In the genomic region with DNA sequence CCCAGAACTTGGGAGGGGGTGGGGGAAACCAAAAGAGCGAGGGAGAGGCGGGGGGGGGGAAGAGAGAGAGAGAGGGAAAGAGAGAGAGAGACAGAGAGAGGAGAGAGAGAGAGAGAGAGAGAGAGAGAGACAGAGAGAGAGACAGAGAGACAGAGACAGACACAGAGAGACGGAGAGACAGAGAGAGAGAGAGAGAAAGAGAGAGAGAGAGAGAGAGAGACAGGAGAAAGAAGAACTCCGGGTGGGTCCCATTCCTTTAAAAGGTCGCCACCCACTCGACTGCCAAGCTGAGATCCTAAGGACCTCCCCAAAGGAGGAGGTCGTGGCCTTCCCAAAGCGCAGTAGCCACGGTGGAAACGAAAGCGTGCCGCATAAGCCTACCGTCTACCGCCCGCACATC, we compare ENCODE assay signal across 8 cellular contexts. TPM values are rescaled to one million over a fixed set of nuclear protein-coding genes. Genes with fewer than 3 reads are reported as not detected.
"Had no signal": no experiment of that assay in that cellular context is flagged by ENCODE, and none has a peak within 500 bp of the region (broad histone marks: within the 10 kb centered on the region; RNA-seq: fewer than 3 reads in every experiment).

No MANE protein-coding gene starts in this region.

RNA-seq across cellular contexts. Expression of gene RNU2-1, which starts 49.8 kb away (rescaled TPM):
- total RNA-seq: cardiac muscle cell, NCI-H460, RPMI7951, SJCRH30 had no signal
- polyA plus RNA-seq: aorta, cardiac muscle cell, IgD-negative memory B cell had no signal

RNA-seq across cellular contexts. Expression of gene CCDC200, which starts 55.2 kb away (rescaled TPM):
- total RNA-seq: activated CD4-positive, alpha-beta memory T cell treated with anti-CD3 and anti-CD28 coated beads for 36 hours; activated naive CD8-positive, alpha-beta T cell treated with anti-CD3 and anti-CD28 coated beads for 36 hours; aorta; NCI-H460; RPMI7951; SJCRH30 had no signal
- polyA plus RNA-seq: aorta had no signal
